In genomic region chr6:24908555-24908954, GRCh38 we compare ENCODE assay signal across 8 cellular contexts. TPM values are rescaled to one million over a fixed set of nuclear protein-coding genes. Genes with fewer than 3 reads are reported as not detected.
DNase-seq lines count a peak whose midpoint lies in the region; ATAC-seq, FAIRE-seq and TF ChIP-seq lines count a peak whose summit lies in the region.

No MANE protein-coding gene starts in this region.

- no peaks in the 10 kb centered on the region for H3K27me3 Mint-ChIP-seq in activated naive CD8-positive, alpha-beta T cell treated with anti-CD3 and anti-CD28 coated beads for 36 hours
- H3K27me3 Mint-ChIP-seq in nephron (ENCODE audit: low read depth), result peaks cover 34% of the 10 kb centered on the region

- H3K4me3 Mint-ChIP-seq in activated naive CD8-positive, alpha-beta T cell treated with anti-CD3 and anti-CD28 coated beads for 36 hours, result peak overlapping the region; percentile 88
- H3K4me3 Mint-ChIP-seq in nephron, result peak overlapping the region; percentile 89 to 95 (median 93)

- peaks cover 78% of the 10 kb centered on the region for H3K4me1 Mint-ChIP-seq in activated naive CD8-positive, alpha-beta T cell treated with anti-CD3 and anti-CD28 coated beads for 36 hours
- H3K4me1 Mint-ChIP-seq in nephron, result peaks cover 88% of the 10 kb centered on the region

- peaks cover 53% of the 10 kb centered on the region for H3K36me3 Mint-ChIP-seq in activated naive CD8-positive, alpha-beta T cell treated with anti-CD3 and anti-CD28 coated beads for 36 hours
- no peaks in the 10 kb centered on the region for H3K36me3 Mint-ChIP-seq in nephron (ENCODE audit: low read depth)

- peak; percentile 48 for FAIRE-seq in GM12892 (lab: Jason Lieb, UNC)

- H3K27ac Mint-ChIP-seq in activated naive CD8-positive, alpha-beta T cell treated with anti-CD3 and anti-CD28 coated beads for 36 hours, result peak overlapping the region; percentile 93
- H3K27ac Mint-ChIP-seq in nephron, result peak overlapping the region; percentile 7 to 67 (median 12)

- CTCF ChIA-PET in GM10248 (lab: Yijun Ruan, JAX), result interaction anchor here (0.9 to 6.8 kb wide), 12 partner anchors 9 to 425 kb away, joined by 3 to 94 read pairs (median 8); partner anchors contain the start of gene RIPOR2

- no peak for TF ChIP-seq CTCF in nephron (IDR thresholded peaks at IDR 0.05; ENCODE audit: unreplicated experiment in 3 of 3)
- no peak for TF ChIP-seq CTCF in GM10248 (IDR thresholded peaks at IDR 0.05; ENCODE audit: control extremely low read depth, extremely low read depth, low read depth, missing control alignments)

- no peak for ATAC-seq in HG02623 (IDR thresholded peaks at IDR 0.05; ENCODE audit: unreplicated experiment)

- POLR2A ChIA-PET in GM10248 (lab: Yijun Ruan, JAX), result no interaction called here

- peak; percentile 50 for DNase-seq in AG20443 (ENCODE audit: low spot score)
- no peak for DNase-seq in GM12892 (ENCODE audit: insufficient read length)
- DNase-seq in activated naive CD8-positive, alpha-beta T cell treated with anti-CD3 and anti-CD28 coated beads for 36 hours, result no peak
- no peak for DNase-seq in NCI-H1048 (lab: John Stamatoyannopoulos, UW)
- no peak for DNase-seq in GM10248 (ENCODE audit: extremely low spot score)
- no peak for DNase-seq in inferior parietal cortex (ENCODE audit: extremely low spot score)

- TF ChIP-seq POLR2A in GM12892 (IDR thresholded peaks at IDR 0.05; ENCODE audit: low read depth, low read length), result no peak

- H3K9me3 Mint-ChIP-seq in activated naive CD8-positive, alpha-beta T cell treated with anti-CD3 and anti-CD28 coated beads for 36 hours, result peaks cover 2% of the 10 kb centered on the region
- peaks cover 7% of the 10 kb centered on the region for H3K9me3 Mint-ChIP-seq in nephron

RNA-seq across cellular contexts. Expression of gene RIPOR2, which starts 27.2 kb away (rescaled TPM):
- polyA plus RNA-seq in GM12892 (2012; ENCODE audit: missing spikeins), result 25.6 TPM
- 10 to 100 TPM; 75.2 to 80.0 TPM for total RNA-seq in activated naive CD8-positive, alpha-beta T cell treated with anti-CD3 and anti-CD28 coated beads for 36 hours
